In genomic region chr15:41104234-41104633, GRCh38 we compare ENCODE assay signal across 18 cellular contexts.
A peak's percentile ranks its signal among the peaks of the same experiment; 100 is the strongest.
DNase-seq lines count a peak whose midpoint lies in the region; ATAC-seq, FAIRE-seq and TF ChIP-seq lines count a peak whose summit lies in the region.
"Had no signal": no experiment of that assay in that cellular context is flagged by ENCODE, and none has a peak within 500 bp of the region (broad histone marks: within the 10 kb centered on the region; RNA-seq: fewer than 3 reads in every experiment).

No MANE protein-coding gene starts in this region.

- H3K27ac ChIP-seq in brain microvascular endothelial cell, result no peak overlapping the region
- H3K27ac ChIP-seq: esophagus muscularis mucosa, prostate gland, vagina had no signal

- no peak for TF ChIP-seq CTCF in AG09319 (IDR thresholded peaks at IDR 0.05; ENCODE audit: low read depth, low read length)
- no peak for TF ChIP-seq CTCF in brain microvascular endothelial cell (IDR thresholded peaks at IDR 0.05; ENCODE audit: low read depth, low read length, missing control alignments)

- peaks cover 2% of the 10 kb centered on the region for H3K36me3 ChIP-seq in brain microvascular endothelial cell (replicated peaks)
- H3K36me3 ChIP-seq: prostate gland, vagina had no signal

- in situ Hi-C loops in brain microvascular endothelial cell (cut with HindIII; ENCODE audit: low pct_ligation_motif_present, low sequenced_read_pairs), result no loop called here

- no peak for ATAC-seq in GM18858 (IDR thresholded peaks at IDR 0.05; ENCODE audit: unreplicated experiment)

- no peak overlapping the region for H3K4me3 ChIP-seq in brain microvascular endothelial cell (ENCODE audit: low read depth, low read length)
- H3K4me3 ChIP-seq: esophagus muscularis mucosa, prostate gland, vagina had no signal

- no peaks in the 10 kb centered on the region for H3K27me3 ChIP-seq in brain microvascular endothelial cell (replicated peaks)
- H3K27me3 ChIP-seq: esophagus muscularis mucosa, vagina had no signal

- FAIRE-seq in HTR-8/SVneo (lab: Jason Lieb, UNC), result no peak

- DNase-seq in AG09319 (ENCODE audit: extremely low read depth, low read depth), result peak; percentile 63
- peak; percentile 23 for DNase-seq in HTR-8/SVneo (ENCODE audit: insufficient read length, low spot score)
- DNase-seq in brain microvascular endothelial cell, result peak; percentile 67
- DNase-seq in iris pigment epithelial cell (ENCODE audit: low read depth), result peak; percentile 82
- DNase-seq in NCI-H146 treated with DMSO at 0.1 percent for 48 hours (lab: John Stamatoyannopoulos, UW; ENCODE audit: unreplicated experiment), result no peak
- DNase-seq in HuH-7 (ENCODE audit: low spot score), result no peak
- DNase-seq in GDM1 (lab: John Stamatoyannopoulos, UW), result no peak
- DNase-seq: activated CD4-positive, CD25-positive, alpha-beta regulatory T cell; activated CD8-positive, alpha-beta memory T cell treated with anti-CD3 and anti-CD28 coated beads, Interleukin-2, amount 50 U/mL, for 4 hours; activated naive CD4-positive, alpha-beta T cell treated with anti-CD3 and anti-CD28 coated beads, Interleukin-2, amount 10 ng/mL, durations not matched to agents 7 days and 5 days; immature natural killer cell; KBM-7; NCI-H2107; SW 1271 had no signal

Comparison
In these comparisons a context has a peak if more than half of its experiments do, and no peak if none do; other contexts are left out.
1. DNase-seq: peak in AG09319 (single experiment), HTR-8/SVneo (single experiment), brain microvascular endothelial cell (single experiment) and iris pigment epithelial cell (single experiment); none in NCI-H146 treated with DMSO at 0.1 percent for 48 hours (single experiment), HuH-7 (single experiment) and GDM1 (single experiment).